Comparison of ENCODE assay signal across 15 cellular contexts in genomic region chr2:46134531-46135229, GRCh38.
DNase-seq lines count a peak whose midpoint lies in the region; ATAC-seq and TF ChIP-seq lines count a peak whose summit lies in the region.
"Had no signal": no experiment of that assay in that cellular context is flagged by ENCODE, and none has a peak within 500 bp of the region (broad histone marks: within the 10 kb centered on the region; RNA-seq: fewer than 3 reads in every experiment).

No MANE protein-coding gene starts in this region.

- no peaks in the 10 kb centered on the region for H3K9me3 Mint-ChIP-seq in T-cell
- H3K9me3 Mint-ChIP-seq: stimulated activated effector memory CD8-positive, alpha-beta T cell treated with anti-CD3 and anti-CD28 coated beads, Interleukin-12 subunit alpha, Interleukin-12 subunit beta, amount 100 ng/mL, for 72 hours had no signal

- CTCF ChIA-PET in T-cell (lab: Charles Lee): no interaction called here

- H3K27me3 Mint-ChIP-seq in T-cell: no peaks in the 10 kb centered on the region

- H3K27ac Mint-ChIP-seq in T-cell: no peak overlapping the region
- H3K27ac Mint-ChIP-seq: stimulated activated effector memory CD8-positive, alpha-beta T cell treated with anti-CD3 and anti-CD28 coated beads, Interleukin-12 subunit alpha, Interleukin-12 subunit beta, amount 100 ng/mL, for 72 hours had no signal

- POLR2A ChIA-PET in T-cell (lab: Charles Lee): no interaction called here

- H3K4me3 Mint-ChIP-seq in T-cell: no peak overlapping the region
- H3K4me3 Mint-ChIP-seq: stimulated activated effector memory CD8-positive, alpha-beta T cell treated with anti-CD3 and anti-CD28 coated beads, Interleukin-12 subunit alpha, Interleukin-12 subunit beta, amount 100 ng/mL, for 72 hours had no signal

- peak overlapping the region; percentile 57 for H3K4me2 ChIP-seq in smooth muscle cell

- H3K4me1 ChIP-seq in right cardiac atrium (ENCODE audit: control insufficient read depth, insufficient read depth, low read length) (peaks cover 19% of the 10 kb centered on the region), smooth muscle cell (ENCODE audit: low read depth) (peaks cover 14% of the 10 kb centered on the region)

- H3K27me3 ChIP-seq in right cardiac atrium (ENCODE audit: control insufficient read depth, insufficient read depth) (no peaks in the 10 kb centered on the region), smooth muscle cell (ENCODE audit: low read depth) (no peaks in the 10 kb centered on the region)

- ATAC-seq in right cardiac atrium (peak; percentile 64 to 67), T-cell (replicated peaks in 1 of 4) (no peak), HG03175 (IDR thresholded peaks at IDR 0.05; ENCODE audit: unreplicated experiment) (no peak), HG02798 (IDR thresholded peaks at IDR 0.05; ENCODE audit: poor library complexity, unreplicated experiment) (no peak)
- ATAC-seq: HCT116; stimulated activated effector memory CD8-positive, alpha-beta T cell treated with anti-CD3 and anti-CD28 coated beads, Interleukin-12 subunit alpha, Interleukin-12 subunit beta, amount 100 ng/mL, for 72 hours had no signal

- peak; percentile 45 for DNase-seq in LHCN-M2 (ENCODE audit: low read depth)
- DNase-seq in astrocyte of the hippocampus (ENCODE audit: low read depth, low spot score): peak; percentile 39
- DNase-seq in right cardiac atrium: peak in 2 of 3 donors; percentile 47 to 83
- DNase-seq in smooth muscle cell (lab: John Stamatoyannopoulos, UW; ENCODE audit: unreplicated experiment): no peak
- no peak for DNase-seq in activated CD4-positive, alpha-beta T cell treated with anti-CD3 and anti-CD28 coated beads, Interleukin-2, amount 50 U/mL, for 1 hour
- no peak for DNase-seq in T-cell
- DNase-seq: cortex of kidney, DMS79 treated with DMSO at 0.1 percent for 48 hours, NCI-H2107 had no signal

- no peak for TF ChIP-seq CTCF in smooth muscle cell (IDR thresholded peaks at IDR 0.05; ENCODE audit: borderline replicate concordance, insufficient read depth, poor library complexity, severe bottlenecking)

- peaks cover 34% of the 10 kb centered on the region for H3F3A ChIP-seq in smooth muscle cell (ENCODE audit: low read depth)

- H4K20me1 ChIP-seq in smooth muscle cell (ENCODE audit: low read depth): no peaks in the 10 kb centered on the region

- H2AFZ ChIP-seq in smooth muscle cell (ENCODE audit: low read depth): no peak overlapping the region

- H3K4me3 ChIP-seq in right cardiac atrium (ENCODE audit: low read length): no peak overlapping the region
- H3K4me3 ChIP-seq in smooth muscle cell: no peak overlapping the region
- H3K4me3 ChIP-seq: SK-N-MC had no signal

- H3K36me3 ChIP-seq in smooth muscle cell (ENCODE audit: low read depth): no peaks in the 10 kb centered on the region

- no peaks in the 10 kb centered on the region for H3K4me1 Mint-ChIP-seq in T-cell
- H3K4me1 Mint-ChIP-seq: stimulated activated effector memory CD8-positive, alpha-beta T cell treated with anti-CD3 and anti-CD28 coated beads, Interleukin-12 subunit alpha, Interleukin-12 subunit beta, amount 100 ng/mL, for 72 hours had no signal

- H3K9me3 ChIP-seq in right cardiac atrium (ENCODE audit: control insufficient read depth, low read length): no peaks in the 10 kb centered on the region
- H3K9me3 ChIP-seq in smooth muscle cell (replicated peaks; ENCODE audit: low read depth): no peaks in the 10 kb centered on the region

- H3K36me3 Mint-ChIP-seq in T-cell: peaks cover 24% of the 10 kb centered on the region

- H3K79me2 ChIP-seq in smooth muscle cell (ENCODE audit: low read depth): no peaks in the 10 kb centered on the region

- H3K27ac ChIP-seq in right cardiac atrium (ENCODE audit: low read length) (peak overlapping the region; percentile 91), smooth muscle cell (ENCODE audit: low read depth) (peak overlapping the region; percentile 39)
- H3K27ac ChIP-seq: HL-60, SK-N-MC had no signal

- WGBS in right cardiac atrium: 44% methylated on average over 8 of the region's 8 CpGs
- WGBS in smooth muscle cell (ENCODE audit: low lambda C conversion rate): 24% methylated on average over 8 of the region's 8 CpGs

- intact Hi-C loops in right cardiac atrium (cut with DNase I): loop anchor here in 1 of 4 donors (10.0 kb wide), 1 partner anchor 70 kb away; no protein-coding TSS in a partner anchor

- no peak overlapping the region for H3K9ac ChIP-seq in smooth muscle cell (ENCODE audit: low read depth)

Comparison
In these comparisons a context has a peak if more than half of its experiments do, and no peak if none do; other contexts are left out.
1. DNase-seq: peak in LHCN-M2 (single experiment), astrocyte of the hippocampus (single experiment) and right cardiac atrium (2 of 3); none in smooth muscle cell (single experiment), activated CD4-positive, alpha-beta T cell treated with anti-CD3 and anti-CD28 coated beads, Interleukin-2, amount 50 U/mL, for 1 hour (single experiment) and T-cell (0 of 34).
2. ATAC-seq: peak in right cardiac atrium (2 of 2); none in T-cell (0 of 4), HG03175 (single experiment) and HG02798 (single experiment).